ENCODE assay signal across 8 cellular contexts in the genomic region with DNA sequence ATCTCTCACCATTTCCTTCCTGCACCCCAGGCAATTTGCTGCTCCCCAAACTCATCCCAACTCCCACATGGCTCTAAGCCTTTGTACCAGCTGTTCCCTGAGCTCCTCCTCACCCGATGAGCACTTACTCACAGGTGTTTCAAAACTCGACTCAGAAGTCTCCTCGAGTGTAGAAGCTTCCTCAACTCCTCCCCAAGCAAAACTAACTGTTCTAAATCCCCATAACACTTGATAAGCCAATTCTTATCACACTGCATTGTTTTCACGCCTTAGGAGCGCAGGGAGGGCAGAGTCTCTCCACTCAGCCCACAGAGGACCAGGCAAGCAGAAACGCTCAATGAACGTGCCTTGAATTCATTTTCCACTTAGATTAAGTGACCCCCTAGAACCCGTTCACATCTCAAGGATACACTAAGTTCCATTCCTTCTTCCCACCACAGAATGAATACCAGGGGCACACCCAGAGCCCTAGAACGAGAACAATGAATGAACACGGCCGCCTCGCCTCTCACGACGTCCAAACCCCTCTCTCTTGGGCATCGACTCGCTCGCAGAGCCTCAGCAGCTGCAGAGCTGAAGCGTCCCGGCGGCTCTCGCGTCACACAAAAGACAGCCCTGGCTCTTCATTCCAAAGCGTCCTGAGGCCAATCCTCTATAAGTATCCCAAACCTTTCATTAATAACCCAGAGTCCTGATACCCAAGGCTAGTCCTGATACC. TPM values are rescaled to one million over a fixed set of nuclear protein-coding genes. Genes with fewer than 3 reads are reported as not detected.
A peak's percentile ranks its signal among the peaks of the same experiment; 100 is the strongest.
DNase-seq lines count a peak whose midpoint lies in the region; ATAC-seq, FAIRE-seq and TF ChIP-seq lines count a peak whose summit lies in the region.

No MANE protein-coding gene starts in this region.

- H3K4me1 ChIP-seq in kidney (ENCODE audit: control insufficient read depth in 1 of 2, insufficient read depth in 1 of 2, low read depth in 1 of 2, low read length in 2 of 2), result peaks cover 5 to 13% of the 10 kb centered on the region in 2 donors

- ATAC-seq in HG02852 (IDR thresholded peaks at IDR 0.05; ENCODE audit: unreplicated experiment), result no peak

- TSS peak; percentile 30 for BruUV-seq in MCF 10A (replicated peaks; lab: Mats Ljungman, UMichigan)

- no peak for TF ChIP-seq CTCF in HL-60 (IDR thresholded peaks at IDR 0.05; ENCODE audit: insufficient read depth, low read length)
- no peak for TF ChIP-seq CTCF in MCF 10A (IDR thresholded peaks at IDR 0.05; ENCODE audit: unreplicated experiment)
- TF ChIP-seq CTCF in kidney (IDR thresholded peaks at IDR 0.05; ENCODE audit: borderline replicate concordance, extremely low read depth, insufficient read depth), result no peak

- peak overlapping the region; percentile 96 to 98 for H3K9ac ChIP-seq in kidney (ENCODE audit: low read length in 2 of 2)

- peak in 9 of 14 donors; percentile 34 to 73 (median 51) for DNase-seq in C1 segment of cervical spinal cord (lab: John Stamatoyannopoulos, UW)
- peak in 1 of 2 experiments; percentile 59 for DNase-seq in HL-60 (ENCODE audit: low read depth in 1 of 2, low spot score in 1 of 2)
- peak; percentile 11 for DNase-seq in T-helper 9 cell
- DNase-seq in MCF 10A (ENCODE audit: unreplicated experiment), result peak; percentile 69
- DNase-seq in kidney, result peak; percentile 78
- DNase-seq in stimulated activated CD4-positive, alpha-beta T cell treated with anti-CD3 and anti-CD28 coated beads, Interleukin-12 subunit alpha, Interleukin-12 subunit beta, amount 100 ng/mL, for 24 hours (ENCODE audit: low read depth in 2 of 2), result peak; percentile 1 to 27
- DNase-seq in iPS-NIHi11 (ENCODE audit: low spot score), result no peak

- no peaks in the 10 kb centered on the region for H3K36me3 ChIP-seq in kidney (ENCODE audit: control insufficient read depth in 1 of 2, insufficient read depth in 2 of 2, low read length in 2 of 2)

- H3K9me3 ChIP-seq in kidney (ENCODE audit: control insufficient read depth in 1 of 2, low read length in 2 of 2), result no peaks in the 10 kb centered on the region

- peak overlapping the region; percentile 98 for H3K27ac Mint-ChIP-seq in MCF 10A (ENCODE audit: low read depth, unreplicated experiment)

- POLR2A ChIA-PET in MCF 10A (lab: Yijun Ruan, JAX), result interaction anchor here (0.6 to 3.6 kb wide), 30 partner anchors 9 to 179 kb away, joined by 3 to 46 read pairs (median 5); partner anchors contain the start of genes MKRN2, MKRN2OS and TMEM40

- no peaks in the 10 kb centered on the region for H3K27me3 ChIP-seq in HL-60 (ENCODE audit: insufficient read depth, poor library complexity, severe bottlenecking)

- no peaks in the 10 kb centered on the region for H3K27me3 Mint-ChIP-seq in MCF 10A (ENCODE audit: insufficient read depth, unreplicated experiment)

- H3K4me3 Mint-ChIP-seq in MCF 10A (ENCODE audit: unreplicated experiment), result peak overlapping the region; percentile 72

- FAIRE-seq in kidney (lab: Jason Lieb, UNC), result no peak

- H3K27ac ChIP-seq in HL-60 (replicated peaks) (peak overlapping the region; percentile 99), kidney (ENCODE audit: low read depth in 2 of 2, low read length in 2 of 2) (peak overlapping the region; percentile 99 to 100)

- peaks cover 8% of the 10 kb centered on the region for H3K36me3 Mint-ChIP-seq in MCF 10A (ENCODE audit: insufficient read depth, unreplicated experiment)

- H3K9me3 Mint-ChIP-seq in MCF 10A (ENCODE audit: unreplicated experiment), result no peaks in the 10 kb centered on the region

- CTCF ChIA-PET in MCF 10A (lab: Yijun Ruan, JAX), result interaction anchor here (0.6 to 1.2 kb wide), 3 partner anchors 14 to 100 kb away, joined by 3 to 5 read pairs (median 3); no protein-coding TSS in a partner anchor

- intact Hi-C loops in MCF 10A (cut with micrococcal nuclease), result loop anchor here (2.0 to 5.0 kb wide), 2 partner anchors 16 to 105 kb away; partner anchors contain the start of gene MKRN2
- intact Hi-C loops in kidney (cut with DNase I), result no loop called here

- H3K4me1 Mint-ChIP-seq in MCF 10A (ENCODE audit: insufficient read depth, unreplicated experiment), result peaks cover 25% of the 10 kb centered on the region

- peak overlapping the region; percentile 88 for H3K4me3 ChIP-seq in HL-60 (replicated peaks; ENCODE audit: insufficient read depth, low read length)
- H3K4me3 ChIP-seq in kidney (ENCODE audit: low read length in 2 of 2), result peak overlapping the region; percentile 88 to 91

RNA-seq across cellular contexts. Expression of gene RAF1, which starts 1.2 kb away (rescaled TPM):
- total RNA-seq in MCF 10A (2022), result 75.5 and 76.8 TPM in 2 replicates
- 79.6 TPM for total RNA-seq in kidney
- 53.0 TPM for polyA plus RNA-seq in kidney (ENCODE audit: insufficient read depth, low read depth, low replicate concordance)
